In the genomic region with DNA sequence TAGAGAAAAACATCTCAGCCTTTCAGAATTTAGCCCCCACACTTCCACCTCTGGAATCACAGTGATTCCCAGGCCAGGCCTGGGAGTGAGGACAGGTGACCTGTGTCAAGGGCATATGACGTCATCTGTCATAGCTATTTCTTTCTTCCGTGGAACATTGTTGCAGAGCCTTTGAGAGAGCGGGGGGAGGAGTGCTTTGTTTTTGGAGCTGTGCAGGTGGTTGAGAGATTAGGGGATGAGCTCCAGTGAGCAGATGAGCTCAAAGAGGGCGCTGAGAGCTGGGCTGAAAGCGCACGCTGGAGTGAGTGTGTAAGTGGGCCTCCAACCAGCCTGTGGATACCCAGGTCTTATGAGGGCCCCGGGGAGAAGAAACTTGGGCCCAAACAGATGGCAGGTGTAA, we compare ENCODE assay signal across 14 cellular contexts.
DNase-seq lines count a peak whose midpoint lies in the region; ATAC-seq and TF ChIP-seq lines count a peak whose summit lies in the region.
"Had no signal": no experiment of that assay in that cellular context is flagged by ENCODE, and none has a peak within 500 bp of the region (broad histone marks: within the 10 kb centered on the region; RNA-seq: fewer than 3 reads in every experiment).

No MANE protein-coding gene starts in this region.

- intact Hi-C loops in colonic mucosa (cut with DNase I) = no loop called here

- no peaks in the 10 kb centered on the region for H4K20me1 ChIP-seq in DOHH2 (ENCODE audit: control insufficient read depth, insufficient read depth, low read depth, low read length)

- H3K4me1 ChIP-seq in DOHH2 (ENCODE audit: control insufficient read depth, low read length) (peaks cover 74% of the 10 kb centered on the region), colonic mucosa (no peaks in the 10 kb centered on the region)
- H3K4me1 ChIP-seq: ascending aorta, left lung, upper lobe of left lung had no signal

- H3K27me3 ChIP-seq in DOHH2 (ENCODE audit: control insufficient read depth, low read length) = no peaks in the 10 kb centered on the region
- no peaks in the 10 kb centered on the region for H3K27me3 ChIP-seq in colonic mucosa
- H3K27me3 ChIP-seq: ascending aorta, gastrocnemius medialis, left lung, spleen, upper lobe of left lung had no signal

- H3K9me2 ChIP-seq in DOHH2 (replicated peaks; ENCODE audit: control insufficient read depth, low read length) = no peaks in the 10 kb centered on the region

- H3K4me2 ChIP-seq in DOHH2 (ENCODE audit: low read length) = peak overlapping the region; percentile 87

- peak overlapping the region; percentile 64 for H3K4me3 ChIP-seq in DOHH2 (ENCODE audit: low read length)
- H3K4me3 ChIP-seq in colonic mucosa = no peak overlapping the region
- H3K4me3 ChIP-seq: ascending aorta, gastrocnemius medialis, left lung, spleen, upper lobe of left lung had no signal

- H3K9ac ChIP-seq in colonic mucosa (ENCODE audit: low read depth in 2 of 2, low read length in 2 of 2) = no peak overlapping the region

- H3K9me3 ChIP-seq in DOHH2 (ENCODE audit: control insufficient read depth, insufficient read depth, low read length) (peaks cover 8% of the 10 kb centered on the region; the same call in 1 of the 2 replicates), colonic mucosa (no peaks in the 10 kb centered on the region)
- H3K9me3 ChIP-seq: ascending aorta, gastrocnemius medialis, left lung, upper lobe of left lung had no signal

- peaks cover 13% of the 10 kb centered on the region for H3K36me3 ChIP-seq in DOHH2 (ENCODE audit: control insufficient read depth, low read length)
- H3K36me3 ChIP-seq in colonic mucosa = no peaks in the 10 kb centered on the region
- H3K36me3 ChIP-seq: ascending aorta, gastrocnemius medialis, left lung, upper lobe of left lung had no signal

- H3F3A ChIP-seq in DOHH2 (ENCODE audit: control insufficient read depth, insufficient read depth) = peaks cover 38% of the 10 kb centered on the region

- H3K27ac ChIP-seq in DOHH2 (ENCODE audit: low read depth, low read length) = peak overlapping the region; percentile 89
- H3K27ac ChIP-seq in colonic mucosa = no peak overlapping the region
- H3K27ac ChIP-seq: ascending aorta, gastrocnemius medialis, left lung, upper lobe of left lung had no signal

- ATAC-seq in GM21515 (IDR thresholded peaks at IDR 0.05; ENCODE audit: unreplicated experiment) = no peak
- ATAC-seq: gastrocnemius medialis, left lung had no signal

- no peaks in the 10 kb centered on the region for H3K79me2 ChIP-seq in DOHH2 (ENCODE audit: control insufficient read depth, low read length)

- DNase-seq in COLO668 (lab: John Stamatoyannopoulos, UW; ENCODE audit: unreplicated experiment) (peak; percentile 77), NCI-H82 treated with DMSO at 0.1 percent for 48 hours (lab: John Stamatoyannopoulos, UW; ENCODE audit: unreplicated experiment) (peak; percentile 91), left kidney (ENCODE audit: low read depth, low spot score) (peak; percentile 62), colonic mucosa (no peak), iPS-NIHi11 (ENCODE audit: low spot score) (no peak), HK-2 (ENCODE audit: unreplicated experiment) (no peak)
- DNase-seq: gastrocnemius medialis, left lung, nucleus accumbens, spleen, upper lobe of left lung had no signal

- TF ChIP-seq CTCF in DOHH2 (IDR thresholded peaks at IDR 0.05; ENCODE audit: low read depth, low read length, poor library complexity, severe bottlenecking) (peak; percentile 22), colonic mucosa (IDR thresholded peaks at IDR 0.05) (no peak)

Comparison
In these comparisons a context has a peak if more than half of its experiments do, and no peak if none do; other contexts are left out.
1. DNase-seq: peak in COLO668 (single experiment), NCI-H82 treated with DMSO at 0.1 percent for 48 hours (single experiment) and left kidney (single experiment); none in colonic mucosa (single experiment), iPS-NIHi11 (single experiment) and HK-2 (single experiment).